1 cellular context compared by ENCODE assay signal in the genomic region with DNA sequence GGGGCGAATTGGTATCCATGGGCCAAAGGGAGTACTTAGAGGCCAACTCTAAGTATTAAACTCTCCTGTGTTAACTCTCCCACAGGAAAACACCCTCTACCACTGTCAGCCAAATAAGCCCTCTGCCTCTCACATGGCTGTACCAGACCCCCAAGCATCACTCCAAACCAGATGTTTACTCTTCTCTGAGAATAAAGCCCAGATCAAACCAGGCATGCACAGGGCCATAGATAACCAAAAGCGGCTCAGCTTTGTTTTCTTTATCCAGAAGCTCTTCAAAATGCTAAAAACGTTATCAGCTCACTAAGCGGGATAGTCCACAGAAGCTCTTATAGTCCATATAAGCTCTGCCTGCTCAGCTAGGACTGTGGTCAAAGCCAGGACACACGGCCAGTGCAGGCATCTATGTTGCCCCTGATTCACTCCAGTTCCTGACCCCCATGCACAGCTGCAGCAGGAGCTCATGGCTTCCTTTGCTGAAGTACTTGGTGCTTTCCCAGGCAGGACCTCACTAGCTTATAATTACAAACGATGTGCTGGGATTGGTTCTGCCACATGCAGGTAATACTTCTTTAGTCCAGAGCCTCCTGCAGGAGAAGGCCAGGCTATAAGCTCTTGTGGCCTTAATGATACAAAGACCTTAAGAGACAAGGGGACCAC.
TF ChIP-seq lines count a peak whose summit lies in the region.

No MANE protein-coding gene starts in this region.

TF ChIP-seq in endothelial cell of umbilical vein, 7 proteins besides CTCF, POLR2A, EP300 and RAD21 (continued from another document):
- TF ChIP-seq JUN (IDR thresholded peaks at IDR 0.05; ENCODE audit: borderline replicate concordance, insufficient read depth, insufficient read length, low read depth) (no peak), GATA2 (IDR thresholded peaks at IDR 0.05; ENCODE audit: insufficient read depth, insufficient read length, low read depth, low read length) (no peak), MYC (IDR thresholded peaks at IDR 0.05; ENCODE audit: low read depth, low read length) (no peak), EZH2 (IDR thresholded peaks at IDR 0.05; ENCODE audit: borderline replicate concordance, low read depth, low read length, severe bottlenecking) (no peak)
- TF ChIP-seq, protein P1, sequence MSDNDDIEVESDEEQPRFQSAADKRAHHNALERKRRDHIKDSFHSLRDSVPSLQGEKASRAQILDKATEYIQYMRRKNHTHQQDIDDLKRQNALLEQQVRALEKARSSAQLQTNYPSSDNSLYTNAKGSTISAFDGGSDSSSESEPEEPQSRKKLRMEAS (IDR thresholded peaks at IDR 0.05; ENCODE audit: insufficient read depth, insufficient read length) = no peak
